Comparison of ENCODE assay signal across 13 cellular contexts in genomic region chr11:64638017-64638664, GRCh38. TPM values are rescaled to one million over a fixed set of nuclear protein-coding genes. Genes with fewer than 3 reads are reported as not detected.
DNase-seq lines count a peak whose midpoint lies in the region; ATAC-seq and TF ChIP-seq lines count a peak whose summit lies in the region.
"Had no signal": no experiment of that assay in that cellular context is flagged by ENCODE, and none has a peak within 500 bp of the region (broad histone marks: within the 10 kb centered on the region; RNA-seq: fewer than 3 reads in every experiment).

No MANE protein-coding gene starts in this region.

- peak overlapping the region in 1 of 2 donors; percentile 33 for H3K9ac ChIP-seq in mucosa of rectum (ENCODE audit: low read depth in 1 of 2, low read length in 2 of 2)

- H3K27ac ChIP-seq in right atrium auricular region (no peak overlapping the region), dorsolateral prefrontal cortex (peak overlapping the region in 45 of 59 donors; percentile 7 to 85 (median 58)), mucosa of rectum (ENCODE audit: low read depth in 2 of 2, low read length in 2 of 2) (peak overlapping the region in 1 of 2 donors; percentile 52)

- H3K36me3 ChIP-seq in right atrium auricular region (no peaks in the 10 kb centered on the region), mucosa of rectum (ENCODE audit: control insufficient read depth in 2 of 2, insufficient read depth in 2 of 2, low read length in 2 of 2) (peaks cover 0 to 2% of the 10 kb centered on the region in 2 donors)

- H3K9me3 Mint-ChIP-seq in activated T-helper 2 cell treated with anti-CD3 and anti-CD28 coated beads, Interferon-gamma antibody, Interleukin-2, Interleukin-4, amounts not matched to agents 10 μg/mL and 5 μg/mL and 100 μg/mL, durations not matched to agents 14 hours and 24 hours and 36 hours: no peaks in the 10 kb centered on the region

- no peak for TF ChIP-seq CTCF in right atrium auricular region (IDR thresholded peaks at IDR 0.05)
- TF ChIP-seq CTCF in dorsolateral prefrontal cortex (IDR thresholded peaks at IDR 0.05 in 54 of 56, conservative IDR thresholded peaks at IDR 0.05 in 2 of 56; ENCODE audit: low read depth in 1 of 56, partially characterized antibody in 56 of 56): no peak

- DNase-seq in Right ventricle myocardium inferior (ENCODE audit: missing footprints): peak; percentile 58
- DNase-seq in right atrium auricular region (ENCODE audit: low spot score): no peak
- peak in 2 of 10 donors; percentile 46 to 49 for DNase-seq in dorsolateral prefrontal cortex
- DNase-seq in activated T-helper 2 cell treated with anti-CD3 and anti-CD28 coated beads, Interferon-gamma antibody, Interleukin-2, Interleukin-4, amounts not matched to agents 10 μg/mL and 5 μg/mL and 100 μg/mL, durations not matched to agents 14 hours and 24 hours and 36 hours (ENCODE audit: low spot score): no peak
- DNase-seq in NOMO-1 (lab: John Stamatoyannopoulos, UW; ENCODE audit: unreplicated experiment in 2 of 2): no peak
- DNase-seq in SIG-M5 (lab: John Stamatoyannopoulos, UW): no peak
- no peak for DNase-seq in stimulated activated CD4-positive, alpha-beta T cell treated with anti-CD3 and anti-CD28 coated beads, Interleukin-12 subunit alpha, Interleukin-12 subunit beta, amount 100 ng/mL, for 4 hours
- DNase-seq: activated CD4-positive, alpha-beta T cell treated with anti-CD3 and anti-CD28 coated beads for 4 hours; erythroblast; stimulated activated CD4-positive, alpha-beta T cell treated with anti-CD3 and anti-CD28 coated beads, Interleukin-4, amount 100 ng/mL, for 4 hours had no signal

- H3K4me3 Mint-ChIP-seq in activated T-helper 2 cell treated with anti-CD3 and anti-CD28 coated beads, Interferon-gamma antibody, Interleukin-2, Interleukin-4, amounts not matched to agents 10 μg/mL and 5 μg/mL and 100 μg/mL, durations not matched to agents 14 hours and 24 hours and 36 hours (ENCODE audit: low read depth): no peak overlapping the region
- H3K4me3 Mint-ChIP-seq: activated naive CD8-positive, alpha-beta T cell had no signal

- H3K4me3 ChIP-seq in right atrium auricular region (peak overlapping the region in 1 of 2 donors; percentile 15), dorsolateral prefrontal cortex (peak overlapping the region in 58 of 59 donors; percentile 11 to 79 (median 64)), mucosa of rectum (ENCODE audit: low read length in 2 of 2) (peak overlapping the region; percentile 41 to 54)

- H3K4me1 ChIP-seq in right atrium auricular region: peaks cover 0 to 18% of the 10 kb centered on the region in 2 donors
- H3K4me1 ChIP-seq in mucosa of rectum (ENCODE audit: control insufficient read depth in 2 of 2, insufficient read depth in 2 of 2, low read length in 2 of 2): peaks cover 6 to 7% of the 10 kb centered on the region in 2 donors

- H3K4me1 Mint-ChIP-seq in activated T-helper 2 cell treated with anti-CD3 and anti-CD28 coated beads, Interferon-gamma antibody, Interleukin-2, Interleukin-4, amounts not matched to agents 10 μg/mL and 5 μg/mL and 100 μg/mL, durations not matched to agents 14 hours and 24 hours and 36 hours (ENCODE audit: low read depth): peaks cover 6% of the 10 kb centered on the region

- no peaks in the 10 kb centered on the region for H3K36me3 Mint-ChIP-seq in activated T-helper 2 cell treated with anti-CD3 and anti-CD28 coated beads, Interferon-gamma antibody, Interleukin-2, Interleukin-4, amounts not matched to agents 10 μg/mL and 5 μg/mL and 100 μg/mL, durations not matched to agents 14 hours and 24 hours and 36 hours (ENCODE audit: low read depth)

- intact Hi-C loops in Right ventricle myocardium inferior (cut with DNase I) (no loop called here), dorsolateral prefrontal cortex (cut with DNase I) (loop anchor here in 1 of 2 donors (10.0 kb wide), 1 partner anchor 273 kb away; no protein-coding TSS in a partner anchor)
- intact Hi-C loops in activated T-helper 2 cell treated with anti-CD3 and anti-CD28 coated beads, Interferon-gamma antibody, Interleukin-2, Interleukin-4, amounts not matched to agents 10 μg/mL and 5 μg/mL and 100 μg/mL, durations not matched to agents 14 hours and 24 hours and 36 hours (cut with micrococcal nuclease): no loop called here

- ATAC-seq in Right ventricle myocardium inferior: no peak
- ATAC-seq: Panc1 had no signal

- H3K27ac Mint-ChIP-seq in activated T-helper 2 cell treated with anti-CD3 and anti-CD28 coated beads, Interferon-gamma antibody, Interleukin-2, Interleukin-4, amounts not matched to agents 10 μg/mL and 5 μg/mL and 100 μg/mL, durations not matched to agents 14 hours and 24 hours and 36 hours: no peak overlapping the region
- H3K27ac Mint-ChIP-seq: activated naive CD8-positive, alpha-beta T cell had no signal

- H3K9me3 ChIP-seq in right atrium auricular region: no peaks in the 10 kb centered on the region
- H3K9me3 ChIP-seq in mucosa of rectum (ENCODE audit: control insufficient read depth in 2 of 2, low read length in 2 of 2): no peaks in the 10 kb centered on the region

- H3K27me3 ChIP-seq in right atrium auricular region (peaks cover 0 to 9% of the 10 kb centered on the region in 2 donors), dorsolateral prefrontal cortex (peaks cover 0 to 3% (median 0%) of the 10 kb centered on the region in 45 donors), mucosa of rectum (ENCODE audit: control insufficient read depth in 2 of 2, insufficient read depth in 2 of 2, low read length in 2 of 2) (peaks cover 14 to 27% of the 10 kb centered on the region in 2 donors)

- peaks cover 8% of the 10 kb centered on the region for H3K27me3 Mint-ChIP-seq in activated T-helper 2 cell treated with anti-CD3 and anti-CD28 coated beads, Interferon-gamma antibody, Interleukin-2, Interleukin-4, amounts not matched to agents 10 μg/mL and 5 μg/mL and 100 μg/mL, durations not matched to agents 14 hours and 24 hours and 36 hours (ENCODE audit: low read depth)

RNA-seq across cellular contexts. Expression of gene SLC22A12, which starts 47.1 kb away (rescaled TPM):
- total RNA-seq in Right ventricle myocardium inferior (not detected), right atrium auricular region (not detected), dorsolateral prefrontal cortex (not detected)
- not detected in 2 replicates for total RNA-seq in activated T-helper 2 cell treated with anti-CD3 and anti-CD28 coated beads, Interferon-gamma antibody, Interleukin-2, Interleukin-4, amounts not matched to agents 10 μg/mL and 5 μg/mL and 100 μg/mL, durations not matched to agents 14 hours and 24 hours and 36 hours

Comparison
In these comparisons a context has a peak if more than half of its experiments do, and no peak if none do; other contexts are left out.
1. H3K27ac ChIP-seq: peak in dorsolateral prefrontal cortex (45 of 59); none in right atrium auricular region (0 of 2).